Comparison of ENCODE assay signal across 8 cellular contexts in the genomic region with DNA sequence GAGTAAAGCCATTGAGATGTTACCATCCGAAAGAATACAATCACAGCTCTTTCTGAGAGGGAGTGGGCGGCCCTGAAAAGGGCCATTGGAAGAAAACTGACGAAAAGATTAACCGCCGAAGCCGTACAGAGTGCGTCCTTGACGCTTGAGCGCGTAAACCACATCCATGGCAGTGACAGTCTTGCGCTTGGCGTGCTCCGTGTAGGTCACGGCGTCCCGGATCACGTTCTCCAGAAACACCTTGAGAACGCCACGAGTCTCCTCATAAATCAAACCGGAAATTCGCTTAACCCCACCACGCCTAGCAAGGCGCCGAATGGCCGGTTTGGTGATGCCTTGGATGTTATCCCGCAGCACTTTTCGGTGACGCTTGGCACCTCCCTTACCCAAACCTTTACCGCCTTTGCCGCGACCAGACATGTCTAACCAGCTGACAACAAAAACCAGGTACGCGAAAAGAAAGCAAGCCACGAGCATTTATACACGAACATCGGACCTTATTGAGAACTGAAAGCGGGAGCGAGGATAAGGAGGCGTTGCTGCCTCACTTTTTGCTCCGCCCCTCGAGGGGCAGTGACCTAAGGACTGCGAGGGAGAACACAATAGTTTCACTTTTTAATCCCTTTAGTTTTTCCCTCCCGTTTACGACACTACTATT.
DNase-seq lines count a peak whose midpoint lies in the region; ATAC-seq and TF ChIP-seq lines count a peak whose summit lies in the region.

No MANE protein-coding gene starts in this region.

- intact Hi-C loops in left cardiac atrium (cut with DNase I) (loop anchor here in 1 of 2 donors (2.0 kb wide), 1 partner anchor 18 kb away; a partner anchor contains a TSS), prostate gland (cut with DNase I) (loop anchor here (5.0 kb wide), 1 partner anchor 170 kb away; a partner anchor contains a TSS), aorta (cut with DNase I) (no loop called here)

- peak overlapping the region; percentile 76 for H3K27ac ChIP-seq in adipose tissue (ENCODE audit: low read depth, low read length)
- H3K27ac ChIP-seq in prostate gland = peak overlapping the region; percentile 88 to 91
- H3K27ac ChIP-seq in aorta (ENCODE audit: low read depth in 1 of 2, low read length in 2 of 2) = peak overlapping the region; percentile 37 to 98

- DNase-seq in NCI-H146 (lab: John Stamatoyannopoulos, UW) = peak; percentile 99
- peak; percentile 84 for DNase-seq in T follicular helper cell (ENCODE audit: low read depth)
- DNase-seq in left cardiac atrium = peak; percentile 91
- DNase-seq in prostate gland (ENCODE audit: low spot score) = peak; percentile 96
- DNase-seq in aorta = peak; percentile 93 to 94

- WGBS in adipose tissue, 3 donors = 0% methylated on average over 44 of the region's 44 CpGs
- under 1% methylated on average over 44 of the region's 44 CpGs for WGBS in prostate gland
- WGBS in aorta, 2 donors = 0% methylated on average over 44 of the region's 44 CpGs

- peak; percentile 95 for TF ChIP-seq POLR2A in prostate gland (IDR thresholded peaks at IDR 0.05)

- no peaks in the 10 kb centered on the region for H3K9me3 ChIP-seq in prostate gland
- H3K9me3 ChIP-seq in aorta (ENCODE audit: control insufficient read depth, low read length) = no peaks in the 10 kb centered on the region

- no peaks in the 10 kb centered on the region for H3K36me3 ChIP-seq in prostate gland
- H3K36me3 ChIP-seq in aorta (ENCODE audit: control insufficient read depth in 1 of 2, insufficient read depth in 2 of 2, low read length in 1 of 2) = no peaks in the 10 kb centered on the region

- H3K4me1 ChIP-seq in prostate gland (replicated peaks) (no peaks in the 10 kb centered on the region), aorta (ENCODE audit: control insufficient read depth in 1 of 2, insufficient read depth in 2 of 2, low read length in 2 of 2) (no peaks in the 10 kb centered on the region)

- ATAC-seq in HG02840 (IDR thresholded peaks at IDR 0.05; ENCODE audit: low FRiP score, unreplicated experiment) (peak; percentile 42), left cardiac atrium (peak; percentile 70 to 78), aorta (ENCODE audit: low FRiP score) (peak; percentile 90)

- peak overlapping the region; percentile 41 for H3K4me3 ChIP-seq in GM12875 (ENCODE audit: low read depth, low read length)
- peak overlapping the region; percentile 55 to 67 for H3K4me3 ChIP-seq in prostate gland
- H3K4me3 ChIP-seq in aorta (ENCODE audit: low read length in 2 of 2) = peak overlapping the region; percentile 29 to 98

- H3K27me3 ChIP-seq in prostate gland (replicated peaks; ENCODE audit: insufficient read depth) (no peaks in the 10 kb centered on the region), aorta (ENCODE audit: control insufficient read depth in 1 of 2, insufficient read depth in 2 of 2, low read length in 1 of 2) (peaks cover 0 to 4% of the 10 kb centered on the region in 2 donors)

- no peak for TF ChIP-seq CTCF in GM12875 (IDR thresholded peaks at IDR 0.05; ENCODE audit: borderline replicate concordance, insufficient read depth, low read depth, low read length)
- TF ChIP-seq CTCF in prostate gland (IDR thresholded peaks at IDR 0.05) = no peak

Comparison
In these comparisons a context has a peak if more than half of its experiments do, and no peak if none do; other contexts are left out.
1. Peak in every context shown above with its lines: DNase-seq, ATAC-seq, H3K4me3 ChIP-seq and H3K27ac ChIP-seq.